ENCODE assay signal across 12 cellular contexts in genomic region chr11:122706261-122706660, GRCh38. TPM values are rescaled to one million over a fixed set of nuclear protein-coding genes. Genes with fewer than 3 reads are reported as not detected.
DNase-seq lines count a peak whose midpoint lies in the region; ATAC-seq, FAIRE-seq and TF ChIP-seq lines count a peak whose summit lies in the region.
"Had no signal": no experiment of that assay in that cellular context is flagged by ENCODE, and none has a peak within 500 bp of the region (broad histone marks: within the 10 kb centered on the region; RNA-seq: fewer than 3 reads in every experiment).

No MANE protein-coding gene starts in this region.

- H3K4me1 Mint-ChIP-seq in activated CD8-positive, alpha-beta T cell treated with anti-CD3 and anti-CD28 coated beads for 36 hours (ENCODE audit: low read depth), result peaks cover 59% of the 10 kb centered on the region
- peaks cover 62% of the 10 kb centered on the region for H3K4me1 Mint-ChIP-seq in activated CD8-positive, alpha-beta T cell treated with anti-CD3 and anti-CD28 coated beads, Interleukin-2, amount 10 ng/mL, durations not matched to agents 7 days and 5 days (ENCODE audit: low read depth)
- peaks cover 43% of the 10 kb centered on the region for H3K4me1 Mint-ChIP-seq in stimulated activated effector memory CD8-positive, alpha-beta T cell treated with anti-CD3 and anti-CD28 coated beads, Interleukin-12 subunit alpha, Interleukin-12 subunit beta, amount 100 ng/mL, for 72 hours
- peaks cover 45% of the 10 kb centered on the region for H3K4me1 Mint-ChIP-seq in CD14-positive monocyte

- ATAC-seq in activated CD8-positive, alpha-beta T cell treated with anti-CD3 and anti-CD28 coated beads for 36 hours, result no peak
- ATAC-seq in activated CD8-positive, alpha-beta T cell treated with anti-CD3 and anti-CD28 coated beads, Interleukin-2, amount 10 ng/mL, durations not matched to agents 7 days and 5 days, result no peak
- no peak for ATAC-seq in stimulated activated effector memory CD8-positive, alpha-beta T cell treated with anti-CD3 and anti-CD28 coated beads, Interleukin-12 subunit alpha, Interleukin-12 subunit beta, amount 100 ng/mL, for 72 hours
- ATAC-seq: lower lobe of right lung had no signal

- H3K9me3 Mint-ChIP-seq in activated CD8-positive, alpha-beta T cell treated with anti-CD3 and anti-CD28 coated beads for 36 hours, result no peaks in the 10 kb centered on the region
- no peaks in the 10 kb centered on the region for H3K9me3 Mint-ChIP-seq in activated CD8-positive, alpha-beta T cell treated with anti-CD3 and anti-CD28 coated beads, Interleukin-2, amount 10 ng/mL, durations not matched to agents 7 days and 5 days (ENCODE audit: insufficient read depth)
- H3K9me3 Mint-ChIP-seq in stimulated activated effector memory CD8-positive, alpha-beta T cell treated with anti-CD3 and anti-CD28 coated beads, Interleukin-12 subunit alpha, Interleukin-12 subunit beta, amount 100 ng/mL, for 72 hours, result no peaks in the 10 kb centered on the region
- no peaks in the 10 kb centered on the region for H3K9me3 Mint-ChIP-seq in CD14-positive monocyte

- no peak for FAIRE-seq in RCC 7860 (lab: Jason Lieb, UNC)

- intact Hi-C loops in activated CD8-positive, alpha-beta T cell treated with anti-CD3 and anti-CD28 coated beads for 36 hours (cut with micrococcal nuclease), result no loop called here
- intact Hi-C loops in CD14-positive monocyte (cut with micrococcal nuclease), result no loop called here

- H3K27me3 Mint-ChIP-seq in activated CD8-positive, alpha-beta T cell treated with anti-CD3 and anti-CD28 coated beads for 36 hours, result no peaks in the 10 kb centered on the region
- no peaks in the 10 kb centered on the region for H3K27me3 Mint-ChIP-seq in activated CD8-positive, alpha-beta T cell treated with anti-CD3 and anti-CD28 coated beads, Interleukin-2, amount 10 ng/mL, durations not matched to agents 7 days and 5 days (ENCODE audit: low read depth)
- H3K27me3 Mint-ChIP-seq in CD14-positive monocyte (ENCODE audit: low read depth in 3 of 3), result peaks cover 0 to 3% (median 0%) of the 10 kb centered on the region in 3 donors

- CTCF ChIA-PET in activated CD8-positive, alpha-beta T cell treated with anti-CD3 and anti-CD28 coated beads for 36 hours (lab: Charles Lee), result interaction anchor here (1.2 kb wide), 2 partner anchors 49 kb away, joined by 4 to 5 read pairs; no protein-coding TSS in a partner anchor
- CTCF ChIA-PET in activated CD8-positive, alpha-beta T cell treated with anti-CD3 and anti-CD28 coated beads, Interleukin-2, amount 10 ng/mL, durations not matched to agents 7 days and 5 days (lab: Charles Lee), result interaction anchor here (1.2 to 1.8 kb wide), 5 partner anchors 10 to 50 kb away, joined by 3 to 6 read pairs (median 5); no protein-coding TSS in a partner anchor

- peaks cover 25% of the 10 kb centered on the region for H3K36me3 Mint-ChIP-seq in activated CD8-positive, alpha-beta T cell treated with anti-CD3 and anti-CD28 coated beads for 36 hours (ENCODE audit: low read depth)
- H3K36me3 Mint-ChIP-seq in activated CD8-positive, alpha-beta T cell treated with anti-CD3 and anti-CD28 coated beads, Interleukin-2, amount 10 ng/mL, durations not matched to agents 7 days and 5 days (ENCODE audit: low read depth), result peaks cover 52% of the 10 kb centered on the region
- peaks cover 14% of the 10 kb centered on the region for H3K36me3 Mint-ChIP-seq in stimulated activated effector memory CD8-positive, alpha-beta T cell treated with anti-CD3 and anti-CD28 coated beads, Interleukin-12 subunit alpha, Interleukin-12 subunit beta, amount 100 ng/mL, for 72 hours
- H3K36me3 Mint-ChIP-seq in CD14-positive monocyte, result peaks cover 21 to 34% of the 10 kb centered on the region in 2 donors

- POLR2A ChIA-PET in activated CD8-positive, alpha-beta T cell treated with anti-CD3 and anti-CD28 coated beads for 36 hours (lab: Charles Lee), result no interaction called here
- POLR2A ChIA-PET in activated CD8-positive, alpha-beta T cell treated with anti-CD3 and anti-CD28 coated beads, Interleukin-2, amount 10 ng/mL, durations not matched to agents 7 days and 5 days (lab: Charles Lee), result no interaction called here

- no peak for TF ChIP-seq CTCF in activated CD8-positive, alpha-beta T cell treated with anti-CD3 and anti-CD28 coated beads for 36 hours (IDR thresholded peaks at IDR 0.05)
- TF ChIP-seq CTCF in fibroblast of pulmonary artery (IDR thresholded peaks at IDR 0.05; ENCODE audit: low read length, missing control alignments), result no peak
- no peak for TF ChIP-seq CTCF in CD14-positive monocyte (IDR thresholded peaks at IDR 0.05)

- in situ Hi-C loops in ACHN (cut with HindIII; ENCODE audit: low pct_ligation_motif_present, low pct_unique_long_range_greater_than_20kb, low sequenced_read_pairs), result no loop called here

- no peak for DNase-seq in activated CD8-positive, alpha-beta T cell treated with anti-CD3 and anti-CD28 coated beads for 36 hours
- no peak for DNase-seq in activated CD8-positive, alpha-beta T cell treated with anti-CD3 and anti-CD28 coated beads, Interleukin-2, amount 10 ng/mL, durations not matched to agents 7 days and 5 days
- DNase-seq in RCC 7860 (ENCODE audit: low spot score) (peak; percentile 51), fibroblast of pulmonary artery (ENCODE audit: low read depth) (peak; percentile 58), UCSD-AML1 (lab: John Stamatoyannopoulos, UW; ENCODE audit: unreplicated experiment) (no peak), ACHN (no peak), CD14-positive monocyte (ENCODE audit: low spot score) (no peak)
- no peak for DNase-seq in stimulated activated effector memory CD8-positive, alpha-beta T cell treated with anti-CD3 and anti-CD28 coated beads, Interleukin-12 subunit alpha, Interleukin-12 subunit beta, amount 100 ng/mL, for 72 hours (ENCODE audit: low spot score in 2 of 2)
- DNase-seq: activated naive CD4-positive, alpha-beta T cell treated with anti-CD3 and anti-CD28 coated beads, Interleukin-2, amount 50 U/mL, for 16 hours; lower lobe of right lung; NCI-H187 treated with DMSO at 0.1 percent for 48 hours; NCI-H82 had no signal

- H3K27ac Mint-ChIP-seq in activated CD8-positive, alpha-beta T cell treated with anti-CD3 and anti-CD28 coated beads for 36 hours, result peak overlapping the region; percentile 13
- H3K27ac Mint-ChIP-seq in activated CD8-positive, alpha-beta T cell treated with anti-CD3 and anti-CD28 coated beads, Interleukin-2, amount 10 ng/mL, durations not matched to agents 7 days and 5 days, result no peak overlapping the region
- peak overlapping the region; percentile 97 for H3K27ac Mint-ChIP-seq in stimulated activated effector memory CD8-positive, alpha-beta T cell treated with anti-CD3 and anti-CD28 coated beads, Interleukin-12 subunit alpha, Interleukin-12 subunit beta, amount 100 ng/mL, for 72 hours
- H3K27ac Mint-ChIP-seq in CD14-positive monocyte, result peak overlapping the region in 2 of 7 donors; percentile 16 to 31

- no peak overlapping the region for H3K4me3 Mint-ChIP-seq in activated CD8-positive, alpha-beta T cell treated with anti-CD3 and anti-CD28 coated beads for 36 hours
- H3K4me3 Mint-ChIP-seq in activated CD8-positive, alpha-beta T cell treated with anti-CD3 and anti-CD28 coated beads, Interleukin-2, amount 10 ng/mL, durations not matched to agents 7 days and 5 days, result no peak overlapping the region
- no peak overlapping the region for H3K4me3 Mint-ChIP-seq in stimulated activated effector memory CD8-positive, alpha-beta T cell treated with anti-CD3 and anti-CD28 coated beads, Interleukin-12 subunit alpha, Interleukin-12 subunit beta, amount 100 ng/mL, for 72 hours
- no peak overlapping the region for H3K4me3 Mint-ChIP-seq in CD14-positive monocyte

- no peak overlapping the region for H3K4me3 ChIP-seq in fibroblast of pulmonary artery (replicated peaks; ENCODE audit: low read depth, low read length)
- H3K4me3 ChIP-seq: lower lobe of right lung had no signal

RNA-seq across cellular contexts. Expression of gene UBASH3B, which starts 50.7 kb away (rescaled TPM):
- total RNA-seq in activated CD8-positive, alpha-beta T cell treated with anti-CD3 and anti-CD28 coated beads for 36 hours, result 10 to 100 TPM; 36.1 to 40.6 TPM
- total RNA-seq in activated CD8-positive, alpha-beta T cell treated with anti-CD3 and anti-CD28 coated beads, Interleukin-2, amount 10 ng/mL, durations not matched to agents 7 days and 5 days, result 10 to 100 TPM; 66.6 to 75.0 TPM
- polyA plus RNA-seq in CD14-positive monocyte, result 1 to 10 TPM; 3.3 to 7.1 TPM

Comparison
In these comparisons a context has a peak if more than half of its experiments do, and no peak if none do; other contexts are left out.
1. DNase-seq: peak in RCC 7860 (single experiment) and fibroblast of pulmonary artery (single experiment); none in activated CD8-positive, alpha-beta T cell treated with anti-CD3 and anti-CD28 coated beads for 36 hours (single experiment), activated CD8-positive, alpha-beta T cell treated with anti-CD3 and anti-CD28 coated beads, Interleukin-2, amount 10 ng/mL, durations not matched to agents 7 days and 5 days (single experiment), stimulated activated effector memory CD8-positive, alpha-beta T cell treated with anti-CD3 and anti-CD28 coated beads, Interleukin-12 subunit alpha, Interleukin-12 subunit beta, amount 100 ng/mL, for 72 hours (0 of 2), UCSD-AML1 (single experiment), ACHN (single experiment) and CD14-positive monocyte (single experiment).